ENCODE assay signal across 10 cellular contexts in the genomic region with DNA sequence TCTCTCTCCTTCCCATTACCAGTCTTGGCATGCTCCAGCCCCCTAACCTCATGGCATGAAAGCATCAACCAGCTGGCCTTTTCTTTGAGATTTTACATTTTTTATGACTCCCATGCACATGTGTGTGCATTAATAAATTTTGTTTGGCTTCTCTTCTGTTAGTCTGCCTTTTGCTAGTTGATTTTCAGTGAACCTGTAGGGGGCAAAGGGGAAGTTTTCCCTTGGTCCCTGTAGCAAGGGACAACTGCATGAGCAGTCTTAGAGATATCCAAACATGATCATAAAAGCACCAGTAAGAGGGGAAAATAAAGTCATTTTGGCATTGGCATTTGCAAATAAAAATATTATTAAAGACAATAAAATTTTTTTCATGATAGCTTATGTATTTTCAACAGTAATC.
DNase-seq lines count a peak whose midpoint lies in the region; ATAC-seq and TF ChIP-seq lines count a peak whose summit lies in the region.
"Had no signal": no experiment of that assay in that cellular context is flagged by ENCODE, and none has a peak within 500 bp of the region (broad histone marks: within the 10 kb centered on the region; RNA-seq: fewer than 3 reads in every experiment).

No MANE protein-coding gene starts in this region.

- H3K23me2 ChIP-seq in H9 (ENCODE audit: insufficient read length, low read depth, low read length, poor library complexity, severe bottlenecking): no peaks in the 10 kb centered on the region

- no peaks in the 10 kb centered on the region for H3K27me3 Mint-ChIP-seq in H9 (ENCODE audit: low read depth)
- H3K27me3 Mint-ChIP-seq in glutamatergic neuron (ENCODE audit: unreplicated experiment): no peaks in the 10 kb centered on the region

- CTCF ChIA-PET in OCI-LY7 (lab: Charles Lee; ENCODE audit: unreplicated experiment): interaction anchor here (1.0 kb wide), 1 partner anchor 10 kb away, joined by 4 read pairs; no protein-coding TSS in a partner anchor

- H3K4me3 Mint-ChIP-seq in H9 (no peak overlapping the region), glutamatergic neuron (ENCODE audit: unreplicated experiment) (no peak overlapping the region)

- no peak overlapping the region for H3K14ac ChIP-seq in H9 (ENCODE audit: insufficient read depth, low read length)

- H3K23ac ChIP-seq in H9 (ENCODE audit: insufficient read length, low read depth, low read length): no peak overlapping the region

- H4K20me1 ChIP-seq in H9 (ENCODE audit: control insufficient read depth, insufficient read depth, insufficient read length) (no peaks in the 10 kb centered on the region), OCI-LY7 (ENCODE audit: insufficient read depth, low read length) (no peaks in the 10 kb centered on the region)

- POLR2A ChIA-PET in OCI-LY7 (lab: Charles Lee): interaction anchor here (1.0 to 1.2 kb wide), 4 partner anchors 22 to 196 kb away, joined by 3 to 4 read pairs (median 3); no protein-coding TSS in a partner anchor

- no peak overlapping the region for H4K8ac ChIP-seq in H9 (replicated peaks; ENCODE audit: insufficient read length, low read depth, low read length)

- no peak overlapping the region for H3K4ac ChIP-seq in H9 (ENCODE audit: low read depth, low read length)

- no peak for DNase-seq in H9
- peak; percentile 33 for DNase-seq in OCI-LY7 (ENCODE audit: low spot score)
- no peak for DNase-seq in glutamatergic neuron
- no peak for DNase-seq in NCI-H526 (lab: John Stamatoyannopoulos, UW)
- no peak for DNase-seq in middle frontal gyrus (ENCODE audit: extremely low spot score, low spot score)
- DNase-seq in NCI-H2171 treated with DMSO at 0.1 percent for 48 hours (lab: John Stamatoyannopoulos, UW): no peak
- DNase-seq: EL, testis had no signal

- H4K5ac ChIP-seq in H9 (ENCODE audit: insufficient read length, low read depth, low read length): no peak overlapping the region

- H3K4me3 ChIP-seq in OCI-LY7 (ENCODE audit: low read depth, low read length, poor library complexity, severe bottlenecking): no peak overlapping the region
- H3K4me3 ChIP-seq: testis had no signal

- no peak overlapping the region for H3K18ac ChIP-seq in H9 (ENCODE audit: insufficient read length, low read depth, low read length)

- H2BK20ac ChIP-seq in H9 (ENCODE audit: low read depth, low read length, poor library complexity, severe bottlenecking): no peak overlapping the region

- H3K36me3 Mint-ChIP-seq in H9 (ENCODE audit: insufficient read depth in 1 of 3, low read depth in 3 of 3) (peaks cover 2 to 13% (median 7%) of the 10 kb centered on the region in 3 experiments; a peak in 5 of 7 replicates), glutamatergic neuron (ENCODE audit: unreplicated experiment) (peaks cover 7% of the 10 kb centered on the region)

- H3K9me3 Mint-ChIP-seq in H9 (peaks cover 14 to 16% of the 10 kb centered on the region in 2 experiments), glutamatergic neuron (ENCODE audit: unreplicated experiment) (no peaks in the 10 kb centered on the region)

- H3K27me3 ChIP-seq in H9 (ENCODE audit: insufficient read depth, low read length): no peaks in the 10 kb centered on the region
- H3K27me3 ChIP-seq: testis had no signal

- peak overlapping the region in 1 of 3 experiments; percentile 58; a peak in 2 of 7 replicates for H3K27ac Mint-ChIP-seq in H9
- H3K27ac Mint-ChIP-seq in glutamatergic neuron (ENCODE audit: unreplicated experiment): no peak overlapping the region

- H3K4me1 ChIP-seq in H9 (ENCODE audit: insufficient read depth, low read length) (no peaks in the 10 kb centered on the region), OCI-LY7 (ENCODE audit: insufficient read depth, low read length, poor library complexity, severe bottlenecking) (no peaks in the 10 kb centered on the region)
- H3K4me1 ChIP-seq: testis had no signal

- H3K9me3 ChIP-seq in H9 (ENCODE audit: control insufficient read depth, low read depth, low read length): no peaks in the 10 kb centered on the region
- peaks cover 5% of the 10 kb centered on the region; the same call in 1 of the 2 replicates for H3K9me3 ChIP-seq in OCI-LY7 (ENCODE audit: low read length)
- H3K9me3 ChIP-seq: testis had no signal

- H2AK5ac ChIP-seq in H9 (ENCODE audit: insufficient read length, low read length): no peak overlapping the region

- peak; percentile 31 for ATAC-seq in GM18498 (IDR thresholded peaks at IDR 0.05; ENCODE audit: unreplicated experiment)
- ATAC-seq in HG03139 (IDR thresholded peaks at IDR 0.05; ENCODE audit: unreplicated experiment): no peak

- TF ChIP-seq CTCF in H9 (conservative IDR thresholded peaks at IDR 0.05) (peak; percentile 53), OCI-LY7 (conservative IDR thresholded peaks at IDR 0.05; ENCODE audit: low read length) (peak; percentile 66), glutamatergic neuron (IDR thresholded peaks at IDR 0.05; ENCODE audit: partially characterized antibody, unreplicated experiment) (peak; percentile 41)

- no peak overlapping the region for H3K9ac ChIP-seq in H9 (ENCODE audit: extremely low read depth, insufficient read length, low read length)

- intact Hi-C loops in OCI-LY7 (cut with micrococcal nuclease; ENCODE audit: unreplicated experiment): no loop called here

- H3K27ac ChIP-seq in H9 (ENCODE audit: insufficient read length, low read depth, low read length): no peak overlapping the region
- no peak overlapping the region for H3K27ac ChIP-seq in OCI-LY7 (ENCODE audit: low read depth, low read length, poor library complexity, severe bottlenecking)
- H3K27ac ChIP-seq: testis had no signal

- H3T11ph ChIP-seq in H9 (ENCODE audit: low read length): no peak overlapping the region

- no peak overlapping the region for H2BK12ac ChIP-seq in H9 (ENCODE audit: insufficient read length, low read depth, low read length)

- H4K91ac ChIP-seq in H9 (ENCODE audit: insufficient read length, low read depth, low read length): no peak overlapping the region

- H2BK15ac ChIP-seq in H9 (ENCODE audit: low read depth, low read length): no peak overlapping the region

- H3K56ac ChIP-seq in H9 (ENCODE audit: insufficient read length, low read depth, low read length): no peak overlapping the region

- no TSS peak for BruUV-seq in OCI-LY7 (replicated peaks; lab: Mats Ljungman, UMichigan)

- H3K4me1 Mint-ChIP-seq in H9 (peaks cover 17% of the 10 kb centered on the region in 2 experiments), glutamatergic neuron (ENCODE audit: low read depth, unreplicated experiment) (no peaks in the 10 kb centered on the region)

- H3K9me2 ChIP-seq in OCI-LY7 (ENCODE audit: insufficient read depth, low read length): no peaks in the 10 kb centered on the region

- H3K79me2 ChIP-seq in H9 (ENCODE audit: insufficient read depth, low read length): no peaks in the 10 kb centered on the region
- no peaks in the 10 kb centered on the region for H3K79me2 ChIP-seq in OCI-LY7 (ENCODE audit: insufficient read depth, low read depth, low read length)

- H3K79me1 ChIP-seq in H9 (ENCODE audit: insufficient read depth, low read depth, low read length, poor library complexity, severe bottlenecking): no peaks in the 10 kb centered on the region

- H3K4me2 ChIP-seq in H9 (ENCODE audit: insufficient read depth, insufficient read length, low read length) (no peak overlapping the region), OCI-LY7 (ENCODE audit: low read length) (0 out of 2 replicates have a peak overlapping the region, but pooled peaks have one; percentile 4)

- H2BK120ac ChIP-seq in H9 (ENCODE audit: low read depth, low read length, poor library complexity, severe bottlenecking): no peak overlapping the region

- no peak overlapping the region for H2BK5ac ChIP-seq in H9 (ENCODE audit: insufficient read length, low read length)

- H3K36me3 ChIP-seq in OCI-LY7 (ENCODE audit: insufficient read depth, low read length): no peaks in the 10 kb centered on the region; the same call in 1 of the 2 replicates

- no peak overlapping the region for H2AFZ ChIP-seq in H9 (ENCODE audit: low read length)
- peak overlapping the region; percentile 68 for H2AFZ ChIP-seq in OCI-LY7 (ENCODE audit: low read length)
